Comparison of ENCODE assay signal across 21 cellular contexts in genomic region chr3:185797108-185797881, GRCh38. TPM values are rescaled to one million over a fixed set of nuclear protein-coding genes. Genes with fewer than 3 reads are reported as not detected.
DNase-seq lines count a peak whose midpoint lies in the region; ATAC-seq, FAIRE-seq and TF ChIP-seq lines count a peak whose summit lies in the region.
"Had no signal": no experiment of that assay in that cellular context is flagged by ENCODE, and none has a peak within 500 bp of the region (broad histone marks: within the 10 kb centered on the region; RNA-seq: fewer than 3 reads in every experiment).

No MANE protein-coding gene starts in this region.

- H3K4me1 ChIP-seq in HepG2 (ENCODE audit: insufficient read depth, low read length) = peaks cover 68% of the 10 kb centered on the region
- H3K4me1 ChIP-seq in right lobe of liver = peaks cover 0 to 5% (median 0%) of the 10 kb centered on the region in 4 donors
- no peaks in the 10 kb centered on the region for H3K4me1 ChIP-seq in breast epithelium
- H3K4me1 ChIP-seq: gastrocnemius medialis, SJCRH30, tibial artery had no signal

- H3K27ac ChIP-seq in HepG2 (ENCODE audit: extremely low read length, insufficient read depth, low read length) (peak overlapping the region; percentile 64), right lobe of liver (no peak overlapping the region), breast epithelium (peak overlapping the region; percentile 32 to 74)
- H3K27ac ChIP-seq: gastrocnemius medialis, SJCRH30, tibial artery had no signal

- H3K36me3 Mint-ChIP-seq in mesothelial cell of epicardium = peaks cover 16% of the 10 kb centered on the region
- H3K36me3 Mint-ChIP-seq: activated naive CD4-positive, alpha-beta T cell treated with anti-CD3 and anti-CD28 coated beads, Interleukin-2, amount 50 U/mL, for 72 hours; CD4-positive, alpha-beta memory T cell had no signal

- POLR2A ChIA-PET in HepG2 (lab: Yijun Ruan, JAX) = interaction anchor here (0.8 to 1.4 kb wide), 5 partner anchors 21 to 141 kb away, joined by 3 to 6 read pairs (median 3); partner anchors contain the start of gene TRA2B

- peak overlapping the region; percentile 34 for H3K4me2 ChIP-seq in HepG2 (ENCODE audit: low read depth, low read length)

- in situ Hi-C loops in HepG2 (cut with HindIII; ENCODE audit: extremely low pct_ligation_motif_present, low pct_unique_long_range_greater_than_20kb) = no loop called here

- H3K4me3 ChIP-seq in HepG2 (replicated peaks in 1 of 3; ENCODE audit: insufficient read depth in 1 of 3, low read depth in 2 of 3, low read length in 3 of 3) (no peak overlapping the region), right lobe of liver (no peak overlapping the region), breast epithelium (no peak overlapping the region)
- H3K4me3 ChIP-seq: gastrocnemius medialis, GM12878, lung, SJCRH30, tibial artery had no signal

- no peak for TF ChIP-seq POLR2A in HepG2 (IDR thresholded peaks at IDR 0.05; ENCODE audit: insufficient read depth in 1 of 2, low read depth in 2 of 2, low read length in 2 of 2)
- no peak for TF ChIP-seq POLR2A in right lobe of liver (IDR thresholded peaks at IDR 0.05)
- no peak for TF ChIP-seq POLR2A in breast epithelium (IDR thresholded peaks at IDR 0.05)

- TF ChIP-seq RAD21 in HepG2 (CRISPR knock-in tag; IDR thresholded peaks at IDR 0.05) = no peak

- H3K79me2 ChIP-seq in HepG2 (ENCODE audit: insufficient read depth, low read length) = peaks cover 89% of the 10 kb centered on the region

- TF ChIP-seq EP300 in HepG2 (IDR thresholded peaks at IDR 0.05; ENCODE audit: low read depth in 2 of 2, low read length in 2 of 2) (no peak), HepG2 (CRISPR knock-in tag; IDR thresholded peaks at IDR 0.05; ENCODE audit: borderline replicate concordance) (no peak)

- no peak for TF ChIP-seq CTCF in HepG2 (CRISPR knock-in tag; IDR thresholded peaks at IDR 0.05)
- TF ChIP-seq CTCF in right lobe of liver (IDR thresholded peaks at IDR 0.05) = no peak
- TF ChIP-seq CTCF in breast epithelium (IDR thresholded peaks at IDR 0.05) = no peak
- TF ChIP-seq CTCF in mesothelial cell of epicardium (IDR thresholded peaks at IDR 0.05; ENCODE audit: unreplicated experiment) = no peak

- BruUV-seq in HepG2 (replicated peaks; lab: Mats Ljungman, UMichigan) = no TSS peak

- intact Hi-C loops in HepG2 (cut with micrococcal nuclease; ENCODE audit: unreplicated experiment) (no loop called here), right lobe of liver (cut with DNase I) (no loop called here), breast epithelium (cut with DNase I; ENCODE audit: low total_unique reads) (no loop called here)

- H3K27ac Mint-ChIP-seq in mesothelial cell of epicardium = peak overlapping the region; percentile 79
- H3K27ac Mint-ChIP-seq: activated naive CD4-positive, alpha-beta T cell treated with anti-CD3 and anti-CD28 coated beads, Interleukin-2, amount 50 U/mL, for 72 hours; activated T-cell treated with anti-CD3 and anti-CD28 coated beads, Interleukin-2, amount 50 U/mL, for 24 hours; CD4-positive, alpha-beta memory T cell had no signal

- DNase-seq in HepG2 (ENCODE audit: low spot score) (no peak), right lobe of liver (no peak), breast epithelium (ENCODE audit: low spot score in 2 of 2) (no peak), mesothelial cell of epicardium (ENCODE audit: low spot score in 2 of 2, unreplicated experiment in 2 of 2) (no peak), D341Med (ENCODE audit: low spot score) (no peak), GOT3 (lab: John Stamatoyannopoulos, UW) (no peak), NCI-H526 (lab: John Stamatoyannopoulos, UW) (no peak)
- DNase-seq: activated T-cell treated with anti-CD3 and anti-CD28 coated beads, Interleukin-2, amount 50 U/mL, for 24 hours; CD4-positive, alpha-beta memory T cell; effector memory CD4-positive, alpha-beta T cell; gastrocnemius medialis; KG1; NCI-H2227 treated with DMSO at 0.1 percent for 48 hours; occipital lobe; SJCRH30; stimulated activated CD4-positive, alpha-beta T cell treated with anti-CD3 and anti-CD28 coated beads, Interleukin-4, amount 100 ng/mL, for 4 hours; tibial artery had no signal

- H3K9me3 ChIP-seq in HepG2 (ENCODE audit: low read length) = no peaks in the 10 kb centered on the region
- no peaks in the 10 kb centered on the region for H3K9me3 ChIP-seq in right lobe of liver
- no peaks in the 10 kb centered on the region for H3K9me3 ChIP-seq in breast epithelium
- H3K9me3 ChIP-seq: gastrocnemius medialis, SJCRH30, tibial artery had no signal

- CTCF ChIA-PET in HepG2 (lab: Yijun Ruan, JAX; ENCODE audit: low intra/inter-chr PET ratio, low total read pairs) = no interaction called here

- peaks cover 25% of the 10 kb centered on the region for H3K4me1 Mint-ChIP-seq in mesothelial cell of epicardium

- no peak overlapping the region for H3K4me3 Mint-ChIP-seq in mesothelial cell of epicardium
- H3K4me3 Mint-ChIP-seq: activated T-cell treated with anti-CD3 and anti-CD28 coated beads, Interleukin-2, amount 50 U/mL, for 24 hours; CD4-positive, alpha-beta memory T cell had no signal

- H3K9me3 Mint-ChIP-seq in mesothelial cell of epicardium = peaks cover 10% of the 10 kb centered on the region
- H3K9me3 Mint-ChIP-seq: activated naive CD4-positive, alpha-beta T cell treated with anti-CD3 and anti-CD28 coated beads, Interleukin-2, amount 50 U/mL, for 72 hours; activated T-cell treated with anti-CD3 and anti-CD28 coated beads, Interleukin-2, amount 50 U/mL, for 24 hours; CD4-positive, alpha-beta memory T cell had no signal

- WGBS in HepG2 (ENCODE audit: low lambda C conversion rate) = 51% methylated on average over 8 of the region's 8 CpGs
- WGBS in right lobe of liver (ENCODE audit: insufficient coverage, low coverage, low lambda C conversion rate, missing lambda C conversion rate) = 63% methylated on average over 5 of the region's 8 CpGs

- H3K9ac ChIP-seq in HepG2 (ENCODE audit: insufficient read depth, low read depth, low read length) = peak overlapping the region; percentile 42; the same call in 1 of the 2 replicates

- H3K27me3 Mint-ChIP-seq in mesothelial cell of epicardium (ENCODE audit: low read depth) = no peaks in the 10 kb centered on the region

- H3K36me3 ChIP-seq in HepG2 (replicated peaks in 1 of 2; ENCODE audit: control insufficient read depth in 1 of 2, insufficient read depth in 2 of 2, low read length in 2 of 2) = peaks cover 0 to 2% of the 10 kb centered on the region in 2 experiments; a peak in 1 of 5 replicates
- H3K36me3 ChIP-seq in right lobe of liver = no peaks in the 10 kb centered on the region
- H3K36me3 ChIP-seq in breast epithelium = no peaks in the 10 kb centered on the region
- H3K36me3 ChIP-seq: gastrocnemius medialis, SJCRH30, tibial artery had no signal

- no peak overlapping the region for H2AFZ ChIP-seq in HepG2 (ENCODE audit: low read length)

- no peak for FAIRE-seq in HepG2 (lab: Jason Lieb, UNC)
- FAIRE-seq: GM12878 had no signal

- H3K27me3 ChIP-seq in HepG2 (ENCODE audit: control insufficient read depth in 1 of 2, insufficient read depth in 2 of 2, low read length in 2 of 2) = no peaks in the 10 kb centered on the region
- peaks cover 0 to 6% of the 10 kb centered on the region in 2 donors for H3K27me3 ChIP-seq in right lobe of liver
- H3K27me3 ChIP-seq in breast epithelium = no peaks in the 10 kb centered on the region
- H3K27me3 ChIP-seq: gastrocnemius medialis, SJCRH30, tibial artery had no signal

- peaks cover 91% of the 10 kb centered on the region for H4K20me1 ChIP-seq in HepG2 (ENCODE audit: insufficient read depth, low read length)

- ATAC-seq in HepG2 (peak; percentile 65), right lobe of liver (no peak), GM21825 (IDR thresholded peaks at IDR 0.05; ENCODE audit: unreplicated experiment) (no peak)
- ATAC-seq: gastrocnemius medialis, GM12878 had no signal

TF ChIP-seq in HepG2, 621 proteins besides CTCF, POLR2A, EP300 and RAD21:
- TF ChIP-seq ZNF672 (CRISPR knock-in tag; IDR thresholded peaks at IDR 0.05) = no peak
- TF ChIP-seq BCL6 (CRISPR knock-in tag; IDR thresholded peaks at IDR 0.05) = peak; percentile 18; the same call in 1 of the 2 replicates
- TF ChIP-seq ZFP90 (CRISPR knock-in tag; IDR thresholded peaks at IDR 0.05; ENCODE audit: borderline replicate concordance) = no peak
- TF ChIP-seq ZFP36L1 (CRISPR knock-in tag; IDR thresholded peaks at IDR 0.05) = 0 out of 2 replicates have a peak, but pooled peaks have one; percentile 44
TF ChIP-seq in HepG2: peak in this region for 2.

RNA-seq across cellular contexts. Expression of gene IGF2BP2, which starts 27.5 kb away (rescaled TPM):
- total RNA-seq in HepG2 (2016; rRNA removed; fragmentation: Illumina TruSeq; extraction: Trizol) = 46.0 and 46.3 TPM in 2 replicates
- total RNA-seq in HepG2 (2016; cell fraction: cytosol; rRNA removed; fragmentation: Illumina TruSeq; extraction: Trizol; ENCODE audit: low read depth) = 27.3 and 31.8 TPM in 2 replicates
- 36.6 and 47.1 TPM in 2 replicates for total RNA-seq in HepG2 (2016; cell fraction: insoluble cytoplasmic fraction; rRNA removed; fragmentation: Illumina TruSeq; extraction: Trizol)
- total RNA-seq in HepG2 (2016; cell fraction: membrane; rRNA removed; fragmentation: Illumina TruSeq; extraction: Trizol) = 57.4 and 59.2 TPM in 2 replicates
- 59.9 and 71.5 TPM in 2 replicates for total RNA-seq in HepG2 (2016; cell fraction: nucleus; rRNA removed; fragmentation: Illumina TruSeq; extraction: Trizol)
- polyA plus RNA-seq in HepG2 (2011; rRNA removed) = 6.5 and 9.5 TPM in 2 replicates
- polyA plus RNA-seq in HepG2 (2011; cell fraction: cytosol; rRNA removed) = 3.6 and 6.7 TPM in 2 replicates
- 29.6 and 44.5 TPM in 2 replicates for polyA plus RNA-seq in HepG2 (2011; cell fraction: nucleus; rRNA removed)
- 93.3 and 101 TPM in 2 replicates for polyA plus RNA-seq in HepG2 (2012)
- 22.3 and 25.9 TPM in 2 replicates for polyA plus RNA-seq in HepG2 (2016; cell fraction: cytosol; fragmentation: Illumina TruSeq; extraction: Trizol; ENCODE audit: low read depth)
- 65.2 and 84.9 TPM in 2 replicates for polyA plus RNA-seq in HepG2 (2016; cell fraction: insoluble cytoplasmic fraction; fragmentation: Illumina TruSeq; extraction: Trizol; ENCODE audit: low read depth)
- polyA plus RNA-seq in HepG2 (2016; cell fraction: membrane; fragmentation: Illumina TruSeq; extraction: Trizol; ENCODE audit: low read depth) = 59.1 and 66.3 TPM in 2 replicates
- 115 and 116 TPM in 2 replicates for polyA plus RNA-seq in HepG2 (2016; cell fraction: nucleus; fragmentation: Illumina TruSeq; extraction: Trizol; ENCODE audit: insufficient read depth, low read depth)
- polyA minus RNA-seq in HepG2 (2011; rRNA and poly(A)+ RNA removed; ENCODE audit: low replicate concordance) = 11.7 TPM in 1 of 2 replicates, not detected in the other
- polyA minus RNA-seq in HepG2 (2011; cell fraction: cytosol; rRNA and poly(A)+ RNA removed) = 13.2 and 23.5 TPM in 2 replicates
- 110 and 124 TPM in 2 replicates for polyA minus RNA-seq in HepG2 (2011; cell fraction: nucleus; rRNA and poly(A)+ RNA removed)
- total RNA-seq in right lobe of liver = 1 to 10 TPM in 5 of 6 experiments, under 1 TPM in 1; 0.99 to 3.0 (median 1.8) TPM
- 10 to 100 TPM in 2 of 3 donors, 1 to 10 TPM in 1; 4.9 to 27.5 (median 23.8) TPM for total RNA-seq in breast epithelium
- 191 to 201 TPM (median 191 TPM) in 3 replicates for total RNA-seq in mesothelial cell of epicardium
- total RNA-seq: CD4-positive, alpha-beta memory T cell had no signal
- polyA plus RNA-seq: CD4-positive, alpha-beta memory T cell had no signal

Comparison
In these comparisons a context has a peak if more than half of its experiments do, and no peak if none do; other contexts are left out.
1. H3K27ac ChIP-seq: peak in HepG2 (single experiment) and breast epithelium (2 of 2); none in right lobe of liver (0 of 3).